ENCODE assay signal across 19 cellular contexts in genomic region chr11:114848027-114848426, GRCh38.
DNase-seq lines count a peak whose midpoint lies in the region; ATAC-seq, FAIRE-seq and TF ChIP-seq lines count a peak whose summit lies in the region.
"Had no signal": no experiment of that assay in that cellular context is flagged by ENCODE, and none has a peak within 500 bp of the region (broad histone marks: within the 10 kb centered on the region; RNA-seq: fewer than 3 reads in every experiment).

No MANE protein-coding gene starts in this region.

- peaks cover 13% of the 10 kb centered on the region for H3K9me3 Mint-ChIP-seq in glutamatergic neuron (ENCODE audit: unreplicated experiment)
- no peaks in the 10 kb centered on the region for H3K9me3 Mint-ChIP-seq in activated naive CD4-positive, alpha-beta T cell treated with anti-CD3 and anti-CD28 coated beads, Interleukin-2, amount 10 ng/mL, durations not matched to agents 7 days and 5 days

- no peak overlapping the region for H2AFZ ChIP-seq in OCI-LY7 (ENCODE audit: low read length)

- H3K4me2 ChIP-seq in OCI-LY7 (ENCODE audit: low read length), result no peak overlapping the region

- no peak for ATAC-seq in pancreas
- ATAC-seq: Panc1, T-helper 17 cell had no signal

- BruUV-seq in OCI-LY7 (replicated peaks; lab: Mats Ljungman, UMichigan), result no TSS peak

- POLR2A ChIA-PET in OCI-LY7 (lab: Charles Lee), result no interaction called here

- no peak for TF ChIP-seq CTCF in glutamatergic neuron (IDR thresholded peaks at IDR 0.05; ENCODE audit: partially characterized antibody, unreplicated experiment)
- no peak for TF ChIP-seq CTCF in pancreas (IDR thresholded peaks at IDR 0.05)
- TF ChIP-seq CTCF in OCI-LY7 (conservative IDR thresholded peaks at IDR 0.05; ENCODE audit: low read length), result no peak

- H3K9me3 ChIP-seq in pancreas (no peaks in the 10 kb centered on the region), OCI-LY7 (ENCODE audit: low read length) (no peaks in the 10 kb centered on the region)

- 16 to 21% methylated on average over 6 of the region's 6 CpGs for WGBS in pancreas, 2 donors

- peaks cover 41% of the 10 kb centered on the region for H3K4me1 Mint-ChIP-seq in glutamatergic neuron (ENCODE audit: low read depth, unreplicated experiment)
- peaks cover 7% of the 10 kb centered on the region for H3K4me1 Mint-ChIP-seq in activated naive CD4-positive, alpha-beta T cell treated with anti-CD3 and anti-CD28 coated beads, Interleukin-2, amount 10 ng/mL, durations not matched to agents 7 days and 5 days
- H3K4me1 Mint-ChIP-seq: CD14-positive monocyte, T-helper 17 cell had no signal

- H3K27me3 ChIP-seq in pancreas, result no peaks in the 10 kb centered on the region

- H3K4me1 ChIP-seq in pancreas, result no peaks in the 10 kb centered on the region
- no peaks in the 10 kb centered on the region for H3K4me1 ChIP-seq in OCI-LY7 (ENCODE audit: insufficient read depth, low read length, poor library complexity, severe bottlenecking)

- H3K79me2 ChIP-seq in OCI-LY7 (ENCODE audit: insufficient read depth, low read depth, low read length), result no peaks in the 10 kb centered on the region

- no peaks in the 10 kb centered on the region for H3K36me3 Mint-ChIP-seq in glutamatergic neuron (ENCODE audit: unreplicated experiment)
- H3K36me3 Mint-ChIP-seq in activated naive CD4-positive, alpha-beta T cell treated with anti-CD3 and anti-CD28 coated beads, Interleukin-2, amount 10 ng/mL, durations not matched to agents 7 days and 5 days, result no peaks in the 10 kb centered on the region
- H3K36me3 Mint-ChIP-seq: CD14-positive monocyte had no signal

- peak; percentile 37 for DNase-seq in DMS 273 (lab: John Stamatoyannopoulos, UW; ENCODE audit: unreplicated experiment)
- no peak for DNase-seq in DMS 273 treated with DMSO at 0.1 percent for 48 hours (lab: John Stamatoyannopoulos, UW)
- DNase-seq in NCI-H82 (lab: John Stamatoyannopoulos, UW), result peak; percentile 85
- DNase-seq in NCI-H82 treated with DMSO at 0.1 percent for 48 hours (lab: John Stamatoyannopoulos, UW; ENCODE audit: unreplicated experiment), result no peak
- no peak for DNase-seq in glutamatergic neuron
- DNase-seq in activated naive CD4-positive, alpha-beta T cell treated with anti-CD3 and anti-CD28 coated beads, Interleukin-2, amount 10 ng/mL, durations not matched to agents 7 days and 5 days, result no peak
- no peak for DNase-seq in pancreas
- DNase-seq in OCI-LY7 (ENCODE audit: low spot score), result no peak
- DNase-seq: DMS153, EL, HCEC 1CT, IMR-90, T-helper 17 cell had no signal

- intact Hi-C loops in pancreas (cut with DNase I) (no loop called here), OCI-LY7 (cut with micrococcal nuclease; ENCODE audit: unreplicated experiment) (no loop called here)

- H4K20me1 ChIP-seq in OCI-LY7 (ENCODE audit: insufficient read depth, low read length), result no peaks in the 10 kb centered on the region

- no peak for FAIRE-seq in pancreas (lab: Jason Lieb, UNC)
- FAIRE-seq: GM12891, GM19239, HTR-8/SVneo had no signal

- no peak overlapping the region for H3K27ac ChIP-seq in pancreas
- H3K27ac ChIP-seq in OCI-LY7 (ENCODE audit: low read depth, low read length, poor library complexity, severe bottlenecking), result no peak overlapping the region
- H3K27ac ChIP-seq: 22Rv1 had no signal

- H3K36me3 ChIP-seq in pancreas (no peaks in the 10 kb centered on the region), OCI-LY7 (ENCODE audit: insufficient read depth, low read length) (no peaks in the 10 kb centered on the region)

- H3K4me3 Mint-ChIP-seq in glutamatergic neuron (ENCODE audit: unreplicated experiment), result peak overlapping the region; percentile 9
- no peak overlapping the region for H3K4me3 Mint-ChIP-seq in activated naive CD4-positive, alpha-beta T cell treated with anti-CD3 and anti-CD28 coated beads, Interleukin-2, amount 10 ng/mL, durations not matched to agents 7 days and 5 days
- H3K4me3 Mint-ChIP-seq: CD14-positive monocyte, T-helper 17 cell had no signal

- peaks cover 7% of the 10 kb centered on the region for H3K27me3 Mint-ChIP-seq in glutamatergic neuron (ENCODE audit: unreplicated experiment)
- H3K27me3 Mint-ChIP-seq in activated naive CD4-positive, alpha-beta T cell treated with anti-CD3 and anti-CD28 coated beads, Interleukin-2, amount 10 ng/mL, durations not matched to agents 7 days and 5 days, result peaks cover 4% of the 10 kb centered on the region

- H3K4me3 ChIP-seq in pancreas (no peak overlapping the region), OCI-LY7 (ENCODE audit: low read depth, low read length, poor library complexity, severe bottlenecking) (no peak overlapping the region)

- CTCF ChIA-PET in activated naive CD4-positive, alpha-beta T cell treated with anti-CD3 and anti-CD28 coated beads, Interleukin-2, amount 10 ng/mL, durations not matched to agents 7 days and 5 days (lab: Charles Lee), result no interaction called here
- CTCF ChIA-PET in OCI-LY7 (lab: Charles Lee; ENCODE audit: unreplicated experiment), result no interaction called here

- no peaks in the 10 kb centered on the region for H3K9me2 ChIP-seq in OCI-LY7 (ENCODE audit: insufficient read depth, low read length)

- peak overlapping the region; percentile 60 for H3K27ac Mint-ChIP-seq in glutamatergic neuron (ENCODE audit: unreplicated experiment)
- no peak overlapping the region for H3K27ac Mint-ChIP-seq in activated naive CD4-positive, alpha-beta T cell treated with anti-CD3 and anti-CD28 coated beads, Interleukin-2, amount 10 ng/mL, durations not matched to agents 7 days and 5 days
- H3K27ac Mint-ChIP-seq: T-helper 17 cell had no signal

Comparison
In these comparisons a context has a peak if more than half of its experiments do, and no peak if none do; other contexts are left out.
1. DNase-seq: peak in DMS 273 (single experiment) and NCI-H82 (single experiment); none in DMS 273 treated with DMSO at 0.1 percent for 48 hours (single experiment), NCI-H82 treated with DMSO at 0.1 percent for 48 hours (single experiment), glutamatergic neuron (single experiment), activated naive CD4-positive, alpha-beta T cell treated with anti-CD3 and anti-CD28 coated beads, Interleukin-2, amount 10 ng/mL, durations not matched to agents 7 days and 5 days (single experiment), pancreas (0 of 6) and OCI-LY7 (single experiment).